ENCODE assay signal across 1 cellular context in the genomic region with DNA sequence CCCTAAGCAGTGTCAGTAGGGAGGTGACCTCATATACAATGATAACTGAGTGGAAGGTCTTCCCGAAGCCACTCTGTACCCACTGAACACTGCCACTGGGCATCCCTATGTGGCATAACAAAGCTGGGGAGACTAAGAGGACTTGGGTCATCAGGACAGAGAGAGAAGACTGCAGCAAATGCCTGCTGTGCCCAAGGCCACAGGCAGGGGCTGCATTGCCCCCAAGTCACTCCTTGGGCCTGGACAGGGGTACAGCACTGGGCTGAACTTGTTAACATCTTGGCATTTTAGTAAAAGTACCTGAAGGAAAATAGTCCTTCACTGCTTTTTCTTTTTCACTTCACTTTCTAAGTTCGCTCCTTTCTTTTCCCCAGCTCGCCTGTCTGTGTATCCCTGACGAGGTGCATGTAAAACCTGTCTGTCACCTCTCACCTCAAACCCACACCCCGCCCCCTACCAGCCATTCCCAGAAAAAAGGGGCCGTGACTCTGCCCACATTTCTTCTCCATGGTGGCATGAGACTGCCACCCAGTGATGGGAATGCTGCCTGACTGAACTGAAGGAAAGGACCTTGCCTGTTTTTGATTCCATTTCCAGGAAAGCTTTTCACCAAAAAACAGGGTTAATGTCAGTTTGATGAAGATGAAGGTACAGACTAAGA.
TF ChIP-seq lines count a peak whose summit lies in the region.

No MANE protein-coding gene starts in this region.

TF ChIP-seq in GM12878, 131 proteins besides CTCF, POLR2A, EP300 and RAD21 (continued from another document):
- TF ChIP-seq HDAC2 (IDR thresholded peaks at IDR 0.05) (no peak), CBX5 (IDR thresholded peaks at IDR 0.05; ENCODE audit: low read depth) (no peak), ESRRA (IDR thresholded peaks at IDR 0.05; ENCODE audit: low read length) (no peak)
- TF ChIP-seq, protein P1, sequence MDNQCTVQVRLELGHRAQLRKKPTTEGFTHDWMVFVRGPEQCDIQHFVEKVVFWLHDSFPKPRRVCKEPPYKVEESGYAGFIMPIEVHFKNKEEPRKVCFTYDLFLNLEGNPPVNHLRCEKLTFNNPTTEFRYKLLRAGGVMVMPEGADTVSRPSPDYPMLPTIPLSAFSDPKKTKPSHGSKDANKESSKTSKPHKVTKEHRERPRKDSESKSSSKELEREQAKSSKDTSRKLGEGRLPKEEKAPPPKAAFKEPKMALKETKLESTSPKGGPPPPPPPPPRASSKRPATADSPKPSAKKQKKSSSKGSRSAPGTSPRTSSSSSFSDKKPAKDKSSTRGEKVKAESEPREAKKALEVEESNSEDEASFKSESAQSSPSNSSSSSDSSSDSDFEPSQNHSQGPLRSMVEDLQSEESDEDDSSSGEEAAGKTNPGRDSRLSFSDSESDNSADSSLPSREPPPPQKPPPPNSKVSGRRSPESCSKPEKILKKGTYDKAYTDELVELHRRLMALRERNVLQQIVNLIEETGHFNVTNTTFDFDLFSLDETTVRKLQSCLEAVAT (IDR thresholded peaks at IDR 0.05), result no peak
